ENCODE assay signal across 1 cellular context in the genomic region with DNA sequence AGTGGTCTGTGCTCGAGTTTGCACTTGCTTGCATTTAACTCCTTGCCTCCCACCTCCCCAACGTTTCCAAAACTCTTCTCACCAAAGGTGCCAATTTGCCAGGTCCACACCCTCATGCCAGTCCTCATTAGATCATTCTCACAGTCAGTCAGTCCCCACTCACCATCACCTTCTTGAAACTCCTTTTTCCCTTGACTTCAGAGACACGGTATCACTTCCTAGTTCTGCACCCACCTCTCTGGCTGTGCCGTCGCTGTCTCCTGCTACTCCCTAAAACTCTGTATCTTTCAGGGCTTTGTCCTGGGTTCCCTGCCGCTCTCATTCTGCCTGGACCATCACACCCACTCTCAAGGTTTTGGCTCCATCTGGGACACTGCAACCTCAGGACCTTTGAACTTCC.
TF ChIP-seq lines count a peak whose summit lies in the region.

No MANE protein-coding gene starts in this region.

TF ChIP-seq in H1, 55 proteins besides CTCF, POLR2A, EP300 and RAD21:
- TF ChIP-seq SIN3A (conservative IDR thresholded peaks at IDR 0.05 in 1 of 2, IDR thresholded peaks at IDR 0.05 in 1 of 2; ENCODE audit: low read depth in 1 of 2, low read length in 2 of 2), result no peak
- TF ChIP-seq KDM1A (IDR thresholded peaks at IDR 0.05; ENCODE audit: borderline replicate concordance, low read length), result no peak
- no peak for TF ChIP-seq CBX8 (IDR thresholded peaks at IDR 0.05; ENCODE audit: borderline replicate concordance, low read depth, low read length)
- TF ChIP-seq GABPA (IDR thresholded peaks at IDR 0.05; ENCODE audit: borderline replicate concordance, insufficient read depth, low read length), result no peak
- no peak for TF ChIP-seq BCL11A (IDR thresholded peaks at IDR 0.05; ENCODE audit: low read depth in 2 of 2, low read length in 2 of 2)
- no peak for TF ChIP-seq PHF8 (conservative IDR thresholded peaks at IDR 0.05; ENCODE audit: low read depth, low read length)
- TF ChIP-seq SRF (IDR thresholded peaks at IDR 0.05; ENCODE audit: low read depth, low read length), result no peak
- TF ChIP-seq SUZ12 (IDR thresholded peaks at IDR 0.05; ENCODE audit: low read length), result no peak
- no peak for TF ChIP-seq ATF2 (IDR thresholded peaks at IDR 0.05; ENCODE audit: low read length)
